In the genomic region with DNA sequence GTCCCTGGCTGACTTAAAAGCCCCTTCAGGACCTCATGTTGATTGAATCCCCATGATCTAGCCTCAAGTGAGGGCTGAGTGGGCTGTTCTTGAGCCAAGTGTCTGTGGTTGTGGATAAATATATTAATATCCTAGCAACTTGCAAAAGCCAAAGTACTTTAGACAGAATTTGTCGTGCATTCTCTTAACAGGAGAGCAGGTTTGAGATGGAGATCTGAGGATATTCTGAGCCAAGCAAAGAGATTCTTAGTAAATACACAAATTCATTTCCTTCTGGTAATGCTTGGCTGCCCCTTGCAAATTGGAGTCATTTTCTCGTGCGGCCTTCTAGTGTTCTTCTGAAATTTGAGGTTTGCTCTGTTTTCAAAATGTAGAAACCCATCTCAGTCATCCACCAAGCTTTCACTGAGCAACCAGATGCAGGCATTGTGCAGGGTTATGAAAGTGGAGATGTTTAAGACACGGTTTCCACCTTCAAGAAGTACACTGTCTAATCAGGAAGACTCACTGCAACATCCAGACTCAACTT, we compare ENCODE assay signal across 8 cellular contexts.
DNase-seq lines count a peak whose midpoint lies in the region; ATAC-seq and TF ChIP-seq lines count a peak whose summit lies in the region.

No MANE protein-coding gene starts in this region.

- no peak for TF ChIP-seq CTCF in GM12864 (IDR thresholded peaks at IDR 0.05; ENCODE audit: low read depth, low read length, missing control alignments)

- DNase-seq in GM12864 (ENCODE audit: low read depth): peak; percentile 89
- DNase-seq in kidney tubule cell (ENCODE audit: low spot score): peak; percentile 47
- no peak for DNase-seq in hepatic stellate cell (ENCODE audit: low spot score)
- DNase-seq in COLO668 (lab: John Stamatoyannopoulos, UW; ENCODE audit: unreplicated experiment): no peak
- DNase-seq in NCI-H2107 (lab: John Stamatoyannopoulos, UW): no peak
- DNase-seq in RKO (ENCODE audit: low spot score): no peak

- H3K4me3 ChIP-seq in GM12864 (ENCODE audit: low read depth, low read length): no peak overlapping the region

- ATAC-seq in GM21381 (IDR thresholded peaks at IDR 0.05; ENCODE audit: unreplicated experiment) (peak; percentile 93), HG03460 (IDR thresholded peaks at IDR 0.05; ENCODE audit: unreplicated experiment) (peak; percentile 89)

Comparison
In these comparisons a context has a peak if more than half of its experiments do, and no peak if none do; other contexts are left out.
1. DNase-seq: peak in GM12864 (single experiment) and kidney tubule cell (single experiment); none in hepatic stellate cell (single experiment), COLO668 (single experiment), NCI-H2107 (single experiment) and RKO (single experiment).